ENCODE assay signal across 36 cellular contexts in the genomic region with DNA sequence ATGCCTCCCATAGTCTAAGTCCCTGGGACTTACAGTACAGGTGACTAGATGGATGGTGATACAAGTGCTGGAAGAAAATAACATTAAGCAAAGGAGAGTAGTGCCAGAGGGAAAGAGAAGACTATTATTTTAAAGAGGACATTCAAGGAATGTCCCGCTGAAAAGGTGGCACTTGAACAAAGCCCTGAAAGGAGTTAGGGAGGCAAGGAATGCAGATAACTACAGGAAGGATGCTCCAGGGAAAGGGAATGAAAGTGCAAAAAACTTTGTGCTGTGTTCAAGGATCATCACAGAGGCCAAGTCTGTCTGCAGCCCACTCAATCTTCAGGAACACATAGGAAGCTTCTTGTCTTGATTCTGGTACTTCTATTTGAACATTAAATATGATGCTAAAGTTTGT.
"Had no signal": no experiment of that assay in that cellular context is flagged by ENCODE, and none has a peak within 500 bp of the region (broad histone marks: within the 10 kb centered on the region; RNA-seq: fewer than 3 reads in every experiment).

No MANE protein-coding gene starts in this region.

- H3K4me1 Mint-ChIP-seq: activated CD4-positive, alpha-beta memory T cell treated with anti-CD3 and anti-CD28 coated beads, Interleukin-2, amount 10 ng/mL, durations not matched to agents 7 days and 5 days; activated CD4-positive, alpha-beta T cell treated with anti-CD3 and anti-CD28 coated beads for 36 hours; activated CD8-positive, alpha-beta memory T cell treated with anti-CD3 and anti-CD28 coated beads, Interleukin-2, amount 10 ng/mL, durations not matched to agents 7 days and 5 days had no signal

- H3K4me1 ChIP-seq: SJSA1 had no signal

- ATAC-seq: activated CD4-positive, alpha-beta T cell treated with anti-CD3 and anti-CD28 coated beads for 36 hours; activated CD4-positive, CD25-positive, alpha-beta regulatory T cell treated with anti-CD3 and anti-CD28 coated beads, Interleukin-2, amount 50 U/mL, for 24 hours; activated CD8-positive, alpha-beta memory T cell treated with anti-CD3 and anti-CD28 coated beads, Interleukin-2, amount 10 ng/mL, durations not matched to agents 7 days and 5 days; activated T-cell treated with anti-CD3 and anti-CD28 coated beads, Interleukin-2, amount 50 U/mL, for 72 hours; activated T-helper 17 cell treated with anti-CD3 and anti-CD28 coated beads, Interleukin-2, amount 50 U/mL, for 72 hours; PC-3 had no signal

- H3K27me3 Mint-ChIP-seq: activated CD4-positive, alpha-beta memory T cell treated with anti-CD3 and anti-CD28 coated beads, Interleukin-2, amount 10 ng/mL, durations not matched to agents 7 days and 5 days; activated CD4-positive, alpha-beta T cell treated with anti-CD3 and anti-CD28 coated beads for 36 hours; activated CD8-positive, alpha-beta memory T cell treated with anti-CD3 and anti-CD28 coated beads, Interleukin-2, amount 10 ng/mL, durations not matched to agents 7 days and 5 days; activated naive CD8-positive, alpha-beta T cell treated with anti-CD3 and anti-CD28 coated beads for 36 hours; activated T-helper 17 cell treated with anti-CD3 and anti-CD28 coated beads, Interleukin-2, amount 50 U/mL, for 72 hours; central memory CD8-positive, alpha-beta T cell had no signal

- FAIRE-seq: TTC549 had no signal

- H3K9me3 Mint-ChIP-seq: activated CD4-positive, alpha-beta memory T cell treated with anti-CD3 and anti-CD28 coated beads, Interleukin-2, amount 10 ng/mL, durations not matched to agents 7 days and 5 days; activated naive CD8-positive, alpha-beta T cell treated with anti-CD3 and anti-CD28 coated beads for 36 hours; activated T-cell treated with anti-CD3 and anti-CD28 coated beads, Interleukin-2, amount 50 U/mL, for 72 hours; activated T-helper 17 cell treated with anti-CD3 and anti-CD28 coated beads, Interleukin-2, amount 50 U/mL, for 72 hours; central memory CD8-positive, alpha-beta T cell; T-helper 1 cell treated with Interleukin-12 subunit alpha and Interleukin-12 subunit beta and Interleukin-4 antibody, amounts not matched to agents 30 μg/mL and 1 μg/mL, for 36 hours; T-helper 2 cell treated with Interferon-gamma antibody and Interleukin-4, amounts not matched to agents 5 μg/mL and 100 μg/mL, for 36 hours had no signal

- H3K4me2 ChIP-seq: SK-N-SH had no signal

- H3K9me3 ChIP-seq: Peyer's patch, SJSA1, SK-N-SH had no signal

- H3K9me2 ChIP-seq: SK-N-SH had no signal

- H3K27ac Mint-ChIP-seq: activated CD4-positive, alpha-beta memory T cell treated with anti-CD3 and anti-CD28 coated beads, Interleukin-2, amount 10 ng/mL, durations not matched to agents 7 days and 5 days; activated CD4-positive, alpha-beta T cell treated with anti-CD3 and anti-CD28 coated beads for 36 hours; activated CD8-positive, alpha-beta memory T cell treated with anti-CD3 and anti-CD28 coated beads, Interleukin-2, amount 10 ng/mL, durations not matched to agents 7 days and 5 days; activated naive CD8-positive, alpha-beta T cell treated with anti-CD3 and anti-CD28 coated beads for 36 hours; activated T-cell treated with anti-CD3 and anti-CD28 coated beads, Interleukin-2, amount 50 U/mL, for 72 hours; activated T-helper 17 cell treated with anti-CD3 and anti-CD28 coated beads, Interleukin-2, amount 50 U/mL, for 72 hours; T-helper 1 cell treated with Interleukin-12 subunit alpha and Interleukin-12 subunit beta and Interleukin-4 antibody, amounts not matched to agents 30 μg/mL and 1 μg/mL, for 36 hours; T-helper 2 cell treated with Interferon-gamma antibody and Interleukin-4, amounts not matched to agents 5 μg/mL and 100 μg/mL, for 36 hours had no signal

- H3K4me3 Mint-ChIP-seq: activated CD4-positive, alpha-beta memory T cell treated with anti-CD3 and anti-CD28 coated beads, Interleukin-2, amount 10 ng/mL, durations not matched to agents 7 days and 5 days; activated CD4-positive, alpha-beta T cell treated with anti-CD3 and anti-CD28 coated beads for 36 hours; activated CD8-positive, alpha-beta memory T cell treated with anti-CD3 and anti-CD28 coated beads, Interleukin-2, amount 10 ng/mL, durations not matched to agents 7 days and 5 days; activated naive CD8-positive, alpha-beta T cell treated with anti-CD3 and anti-CD28 coated beads for 36 hours; activated T-cell treated with anti-CD3 and anti-CD28 coated beads, Interleukin-2, amount 50 U/mL, for 72 hours; activated T-helper 17 cell treated with anti-CD3 and anti-CD28 coated beads, Interleukin-2, amount 50 U/mL, for 72 hours; central memory CD8-positive, alpha-beta T cell; T-helper 1 cell treated with Interleukin-12 subunit alpha and Interleukin-12 subunit beta and Interleukin-4 antibody, amounts not matched to agents 30 μg/mL and 1 μg/mL, for 36 hours; T-helper 2 cell treated with Interferon-gamma antibody and Interleukin-4, amounts not matched to agents 5 μg/mL and 100 μg/mL, for 36 hours had no signal

- H3K9ac ChIP-seq: SK-N-SH had no signal

- H3K36me3 ChIP-seq: brain microvascular endothelial cell had no signal

- H3K27ac ChIP-seq: brain microvascular endothelial cell, cardiac muscle cell, Peyer's patch, SJSA1 had no signal

- H3K4me3 ChIP-seq: cardiac muscle cell, Peyer's patch, SJSA1 had no signal

- DNase-seq: activated CD4-positive, alpha-beta memory T cell treated with anti-CD3 and anti-CD28 coated beads, Interleukin-2, amount 10 ng/mL, durations not matched to agents 7 days and 5 days; activated CD4-positive, alpha-beta T cell treated with anti-CD3 and anti-CD28 coated beads for 36 hours; activated CD8-positive, alpha-beta memory T cell treated with anti-CD3 and anti-CD28 coated beads for 24 hours; activated CD8-positive, alpha-beta memory T cell treated with anti-CD3 and anti-CD28 coated beads, Interleukin-2, amount 10 ng/mL, durations not matched to agents 7 days and 5 days; activated effector memory CD4-positive, alpha-beta T cell treated with anti-CD3 and anti-CD28 coated beads, Interleukin-2, amount 50 U/mL, for 16 hours; activated naive CD4-positive, alpha-beta T cell; activated naive CD4-positive, alpha-beta T cell treated with anti-CD3 and anti-CD28 coated beads, Interleukin-2, amount 50 U/mL, for 16 hours; activated naive CD8-positive, alpha-beta T cell treated with anti-CD3 and anti-CD28 coated beads for 36 hours; activated T-cell treated with anti-CD3 and anti-CD28 coated beads, Interleukin-2, amount 50 U/mL, for 1 hour; activated T-cell treated with anti-CD3 and anti-CD28 coated beads, Interleukin-2, amount 50 U/mL, for 72 hours; amniotic stem cell; aorta; brain microvascular endothelial cell; Karpas-422; KBM-7; NCI-H1105; NCI-H1436; NCI-H1694; NCI-H1930; NCI-H510A; NCI-H526; NCI-H748 treated with DMSO at 0.1 percent for 48 hours; NK-92 treated with Interleukin-12 subunit alpha and Interleukin-12 subunit beta, amount 100 ng/mL, for 24 hours; PC-3; Peyer's patch; RPMI8226; SHP77 treated with DMSO at 0.1 percent for 48 hours; SK-N-SH had no signal

- H3K27me3 ChIP-seq: brain microvascular endothelial cell, cardiac muscle cell, Peyer's patch, SJSA1 had no signal
